In genomic region chr9:36543916-36544315, GRCh38 we compare ENCODE assay signal across 20 cellular contexts. TPM values are rescaled to one million over a fixed set of nuclear protein-coding genes. Genes with fewer than 3 reads are reported as not detected.
DNase-seq lines count a peak whose midpoint lies in the region; ATAC-seq and TF ChIP-seq lines count a peak whose summit lies in the region.
"Had no signal": no experiment of that assay in that cellular context is flagged by ENCODE, and none has a peak within 500 bp of the region (broad histone marks: within the 10 kb centered on the region; RNA-seq: fewer than 3 reads in every experiment).

No MANE protein-coding gene starts in this region.

- H3K36me3 Mint-ChIP-seq in stimulated activated effector memory CD8-positive, alpha-beta T cell treated with anti-CD3 and anti-CD28 coated beads, Interleukin-12 subunit alpha, Interleukin-12 subunit beta, amount 100 ng/mL, for 72 hours, result no peaks in the 10 kb centered on the region
- H3K36me3 Mint-ChIP-seq: natural killer cell treated with Interleukin-12 subunit alpha and Interleukin-12 subunit beta and Interleukin-15 and Interleukin-18, amount 100 ng/mL, for 72 hours; WTC11 had no signal

- H3K4me3 Mint-ChIP-seq in stimulated activated effector memory CD8-positive, alpha-beta T cell treated with anti-CD3 and anti-CD28 coated beads, Interleukin-12 subunit alpha, Interleukin-12 subunit beta, amount 100 ng/mL, for 72 hours, result no peak overlapping the region
- H3K4me3 Mint-ChIP-seq: B cell; endodermal cell; natural killer cell treated with Interleukin-12 subunit alpha and Interleukin-12 subunit beta and Interleukin-15 and Interleukin-18, amount 100 ng/mL, for 72 hours; WTC11 had no signal

- in situ Hi-C loops in astrocyte of the cerebellum (cut with HindIII; ENCODE audit: low sequenced_read_pairs), result no loop called here

- intact Hi-C loops in sciatic nerve (cut with DNase I), result no loop called here

- no peaks in the 10 kb centered on the region for H3K9me3 Mint-ChIP-seq in stimulated activated effector memory CD8-positive, alpha-beta T cell treated with anti-CD3 and anti-CD28 coated beads, Interleukin-12 subunit alpha, Interleukin-12 subunit beta, amount 100 ng/mL, for 72 hours
- H3K9me3 Mint-ChIP-seq: endodermal cell; natural killer cell treated with Interleukin-12 subunit alpha and Interleukin-12 subunit beta and Interleukin-15 and Interleukin-18, amount 100 ng/mL, for 72 hours; WTC11 had no signal

- H3K4me1 Mint-ChIP-seq in stimulated activated effector memory CD8-positive, alpha-beta T cell treated with anti-CD3 and anti-CD28 coated beads, Interleukin-12 subunit alpha, Interleukin-12 subunit beta, amount 100 ng/mL, for 72 hours, result no peaks in the 10 kb centered on the region
- H3K4me1 Mint-ChIP-seq: B cell, endodermal cell had no signal

- H3K27ac Mint-ChIP-seq in stimulated activated effector memory CD8-positive, alpha-beta T cell treated with anti-CD3 and anti-CD28 coated beads, Interleukin-12 subunit alpha, Interleukin-12 subunit beta, amount 100 ng/mL, for 72 hours, result no peak overlapping the region
- H3K27ac Mint-ChIP-seq: B cell; endodermal cell; natural killer cell treated with Interleukin-12 subunit alpha and Interleukin-12 subunit beta and Interleukin-15 and Interleukin-18, amount 100 ng/mL, for 72 hours; WTC11 had no signal

- DNase-seq in EH (ENCODE audit: low read depth) (peak; percentile 77), astrocyte of the cerebellum (ENCODE audit: low read depth) (peak; percentile 93), globus pallidus (ENCODE audit: low spot score) (peak; percentile 5), sciatic nerve (ENCODE audit: low spot score) (peak; percentile 65), AG08396 (ENCODE audit: low spot score) (no peak), omental fat pad (ENCODE audit: low spot score) (no peak)
- DNase-seq in stimulated activated effector memory CD8-positive, alpha-beta T cell treated with anti-CD3 and anti-CD28 coated beads, Interleukin-12 subunit alpha, Interleukin-12 subunit beta, amount 100 ng/mL, for 72 hours (ENCODE audit: low spot score in 2 of 2), result no peak
- DNase-seq: activated gamma-delta T cell treated with Interleukin-2 at 50 U/mL for 16 hours; endodermal cell; NCI-H187 treated with DMSO at 0.1 percent for 48 hours; NCI-H69; right lobe of liver; stimulated activated naive CD4-positive, alpha-beta T cell treated with Interleukin-2 at 50 U/mL for 16 hours had no signal

- ATAC-seq in sciatic nerve, result peak; percentile 98
- no peak for ATAC-seq in stimulated activated effector memory CD8-positive, alpha-beta T cell treated with anti-CD3 and anti-CD28 coated beads, Interleukin-12 subunit alpha, Interleukin-12 subunit beta, amount 100 ng/mL, for 72 hours
- ATAC-seq in GM21786 (IDR thresholded peaks at IDR 0.05; ENCODE audit: unreplicated experiment), result no peak
- no peak for ATAC-seq in omental fat pad (ENCODE audit: low FRiP score)
- ATAC-seq: left lobe of liver; natural killer cell treated with Interleukin-12 subunit alpha and Interleukin-12 subunit beta and Interleukin-15 and Interleukin-18, amount 100 ng/mL, for 72 hours; right lobe of liver; WTC11 had no signal

- no peak overlapping the region for H3K4me3 ChIP-seq in astrocyte of the cerebellum (ENCODE audit: low read depth, low read length)
- H3K4me3 ChIP-seq: breast epithelium, Peyer's patch, right lobe of liver had no signal

- TF ChIP-seq CTCF in astrocyte of the cerebellum (IDR thresholded peaks at IDR 0.05; ENCODE audit: low read depth, low read length, missing control alignments), result no peak
- TF ChIP-seq CTCF in omental fat pad (IDR thresholded peaks at IDR 0.05), result no peak

RNA-seq across cellular contexts. Expression of gene MELK, which starts 28.8 kb away (rescaled TPM):
- total RNA-seq in sciatic nerve, result 0.49 TPM
- 1 to 10 TPM in 1 of 4 donors, under 1 TPM in 2, not detected in 1; 0.37 to 2.6 (median 0.56) TPM for total RNA-seq in omental fat pad

Comparison
In these comparisons a context has a peak if more than half of its experiments do, and no peak if none do; other contexts are left out.
1. DNase-seq: peak in EH (single experiment), astrocyte of the cerebellum (single experiment), globus pallidus (single experiment) and sciatic nerve (single experiment); none in stimulated activated effector memory CD8-positive, alpha-beta T cell treated with anti-CD3 and anti-CD28 coated beads, Interleukin-12 subunit alpha, Interleukin-12 subunit beta, amount 100 ng/mL, for 72 hours (0 of 2), AG08396 (single experiment) and omental fat pad (single experiment).